In genomic region chr2:74756356-74756890, GRCh38 we compare ENCODE assay signal across 1 cellular context.
TF ChIP-seq lines count a peak whose summit lies in the region.

No MANE protein-coding gene starts in this region.

TF ChIP-seq in HepG2, 621 proteins besides CTCF, POLR2A, EP300 and RAD21 (continued from another document and continues in another):
- TF ChIP-seq ZNF318 (CRISPR knock-in tag; IDR thresholded peaks at IDR 0.05) (no peak), ZGPAT (CRISPR knock-in tag; IDR thresholded peaks at IDR 0.05) (peak; percentile 44; the same call in 1 of the 2 replicates), ZNF556 (CRISPR knock-in tag; IDR thresholded peaks at IDR 0.05; ENCODE audit: borderline replicate concordance) (no peak), NFKBIZ (CRISPR knock-in tag; IDR thresholded peaks at IDR 0.05) (0 out of 2 replicates have a peak, but pooled peaks have one; percentile 38), ZNF572 (CRISPR knock-in tag; IDR thresholded peaks at IDR 0.05) (no peak), GLMP (CRISPR knock-in tag; IDR thresholded peaks at IDR 0.05; ENCODE audit: borderline replicate concordance) (no peak), PRPF4 (IDR thresholded peaks at IDR 0.05; ENCODE audit: low read depth, low read length, poor library complexity, severe bottlenecking) (no peak), NFRKB (IDR thresholded peaks at IDR 0.05) (no peak), HNRNPH1 (optimal IDR thresholded peaks at IDR 0.05; ENCODE audit: low read depth, low read length) (no peak), GATAD1 (CRISPR knock-in tag; IDR thresholded peaks at IDR 0.05) (no peak), RBAK (CRISPR knock-in tag; IDR thresholded peaks at IDR 0.05) (no peak), XRCC5 (optimal IDR thresholded peaks at IDR 0.05; ENCODE audit: low read length) (no peak), ZNF24 (IDR thresholded peaks at IDR 0.05) (no peak), ZNF598 (CRISPR knock-in tag; IDR thresholded peaks at IDR 0.05; ENCODE audit: borderline replicate concordance) (no peak), ZNF3 (CRISPR knock-in tag; IDR thresholded peaks at IDR 0.05) (no peak), MYPOP (CRISPR knock-in tag; IDR thresholded peaks at IDR 0.05) (no peak), SIX4 (CRISPR knock-in tag; IDR thresholded peaks at IDR 0.05) (no peak), TEAD3 (CRISPR knock-in tag; optimal IDR thresholded peaks at IDR 0.05; ENCODE audit: borderline replicate concordance) (peak; percentile 88), NFYC (CRISPR knock-in tag; IDR thresholded peaks at IDR 0.05) (no peak), ZBTB14 (CRISPR knock-in tag; IDR thresholded peaks at IDR 0.05) (no peak), MXD4 (CRISPR knock-in tag; IDR thresholded peaks at IDR 0.05) (peak; percentile 61; the same call in 1 of the 2 replicates), THRA (CRISPR knock-in tag; IDR thresholded peaks at IDR 0.05; ENCODE audit: borderline replicate concordance) (peak; percentile 46; the same call in 1 of the 2 replicates), ZNF263 (CRISPR knock-in tag; IDR thresholded peaks at IDR 0.05) (no peak), RCOR2 (CRISPR knock-in tag; IDR thresholded peaks at IDR 0.05) (peak; percentile 70), ZNF720 (CRISPR knock-in tag; IDR thresholded peaks at IDR 0.05) (no peak), KLF12 (CRISPR knock-in tag; IDR thresholded peaks at IDR 0.05; ENCODE audit: borderline replicate concordance) (0 out of 2 replicates have a peak, but pooled peaks have one; percentile 32)
- TF ChIP-seq, protein P1, sequence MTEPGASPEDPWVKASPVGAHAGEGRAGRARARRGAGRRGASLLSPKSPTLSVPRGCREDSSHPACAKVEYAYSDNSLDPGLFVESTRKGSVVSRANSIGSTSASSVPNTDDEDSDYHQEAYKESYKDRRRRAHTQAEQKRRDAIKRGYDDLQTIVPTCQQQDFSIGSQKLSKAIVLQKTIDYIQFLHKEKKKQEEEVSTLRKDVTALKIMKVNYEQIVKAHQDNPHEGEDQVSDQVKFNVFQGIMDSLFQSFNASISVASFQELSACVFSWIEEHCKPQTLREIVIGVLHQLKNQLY (CRISPR knock-in tag; IDR thresholded peaks at IDR 0.05) = 0 out of 2 replicates have a peak, but pooled peaks have one; percentile 16
- TF ChIP-seq, protein P2, sequence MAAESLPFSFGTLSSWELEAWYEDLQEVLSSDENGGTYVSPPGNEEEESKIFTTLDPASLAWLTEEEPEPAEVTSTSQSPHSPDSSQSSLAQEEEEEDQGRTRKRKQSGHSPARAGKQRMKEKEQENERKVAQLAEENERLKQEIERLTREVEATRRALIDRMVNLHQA (CRISPR knock-in tag; IDR thresholded peaks at IDR 0.05) = no peak
- TF ChIP-seq, protein P3, sequence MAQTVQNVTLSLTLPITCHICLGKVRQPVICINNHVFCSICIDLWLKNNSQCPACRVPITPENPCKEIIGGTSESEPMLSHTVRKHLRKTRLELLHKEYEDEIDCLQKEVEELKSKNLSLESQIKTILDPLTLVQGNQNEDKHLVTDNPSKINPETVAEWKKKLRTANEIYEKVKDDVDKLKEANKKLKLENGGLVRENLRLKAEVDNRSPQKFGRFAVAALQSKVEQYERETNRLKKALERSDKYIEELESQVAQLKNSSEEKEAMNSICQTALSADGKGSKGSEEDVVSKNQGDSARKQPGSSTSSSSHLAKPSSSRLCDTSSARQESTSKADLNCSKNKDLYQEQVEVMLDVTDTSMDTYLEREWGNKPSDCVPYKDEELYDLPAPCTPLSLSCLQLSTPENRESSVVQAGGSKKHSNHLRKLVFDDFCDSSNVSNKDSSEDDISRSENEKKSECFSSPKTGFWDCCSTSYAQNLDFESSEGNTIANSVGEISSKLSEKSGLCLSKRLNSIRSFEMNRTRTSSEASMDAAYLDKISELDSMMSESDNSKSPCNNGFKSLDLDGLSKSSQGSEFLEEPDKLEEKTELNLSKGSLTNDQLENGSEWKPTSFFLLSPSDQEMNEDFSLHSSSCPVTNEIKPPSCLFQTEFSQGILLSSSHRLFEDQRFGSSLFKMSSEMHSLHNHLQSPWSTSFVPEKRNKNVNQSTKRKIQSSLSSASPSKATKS (CRISPR knock-in tag; IDR thresholded peaks at IDR 0.05) = no peak
- TF ChIP-seq, protein P4, sequence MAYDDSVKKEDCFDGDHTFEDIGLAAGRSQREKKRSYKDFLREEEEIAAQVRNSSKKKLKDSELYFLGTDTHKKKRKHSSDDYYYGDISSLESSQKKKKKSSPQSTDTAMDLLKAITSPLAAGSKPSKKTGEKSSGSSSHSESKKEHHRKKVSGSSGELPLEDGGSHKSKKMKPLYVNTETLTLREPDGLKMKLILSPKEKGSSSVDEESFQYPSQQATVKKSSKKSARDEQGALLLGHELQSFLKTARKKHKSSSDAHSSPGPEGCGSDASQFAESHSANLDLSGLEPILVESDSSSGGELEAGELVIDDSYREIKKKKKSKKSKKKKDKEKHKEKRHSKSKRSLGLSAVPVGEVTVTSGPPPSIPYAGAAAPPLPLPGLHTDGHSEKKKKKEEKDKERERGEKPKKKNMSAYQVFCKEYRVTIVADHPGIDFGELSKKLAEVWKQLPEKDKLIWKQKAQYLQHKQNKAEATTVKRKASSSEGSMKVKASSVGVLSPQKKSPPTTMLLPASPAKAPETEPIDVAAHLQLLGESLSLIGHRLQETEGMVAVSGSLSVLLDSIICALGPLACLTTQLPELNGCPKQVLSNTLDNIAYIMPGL (CRISPR knock-in tag; IDR thresholded peaks at IDR 0.05; ENCODE audit: borderline replicate concordance in 1 of 2, low read depth in 1 of 2) = peak in 1 of 2 experiments; percentile 33; a peak in 1 of 4 replicates
- TF ChIP-seq, protein P5, sequence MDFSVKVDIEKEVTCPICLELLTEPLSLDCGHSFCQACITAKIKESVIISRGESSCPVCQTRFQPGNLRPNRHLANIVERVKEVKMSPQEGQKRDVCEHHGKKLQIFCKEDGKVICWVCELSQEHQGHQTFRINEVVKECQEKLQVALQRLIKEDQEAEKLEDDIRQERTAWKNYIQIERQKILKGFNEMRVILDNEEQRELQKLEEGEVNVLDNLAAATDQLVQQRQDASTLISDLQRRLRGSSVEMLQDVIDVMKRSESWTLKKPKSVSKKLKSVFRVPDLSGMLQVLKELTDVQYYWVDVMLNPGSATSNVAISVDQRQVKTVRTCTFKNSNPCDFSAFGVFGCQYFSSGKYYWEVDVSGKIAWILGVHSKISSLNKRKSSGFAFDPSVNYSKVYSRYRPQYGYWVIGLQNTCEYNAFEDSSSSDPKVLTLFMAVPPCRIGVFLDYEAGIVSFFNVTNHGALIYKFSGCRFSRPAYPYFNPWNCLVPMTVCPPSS (IDR thresholded peaks at IDR 0.05) = no peak
- TF ChIP-seq, protein P6, sequence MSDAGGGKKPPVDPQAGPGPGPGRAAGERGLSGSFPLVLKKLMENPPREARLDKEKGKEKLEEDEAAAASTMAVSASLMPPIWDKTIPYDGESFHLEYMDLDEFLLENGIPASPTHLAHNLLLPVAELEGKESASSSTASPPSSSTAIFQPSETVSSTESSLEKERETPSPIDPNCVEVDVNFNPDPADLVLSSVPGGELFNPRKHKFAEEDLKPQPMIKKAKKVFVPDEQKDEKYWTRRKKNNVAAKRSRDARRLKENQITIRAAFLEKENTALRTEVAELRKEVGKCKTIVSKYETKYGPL (CRISPR knock-in tag; IDR thresholded peaks at IDR 0.05) = no peak
- TF ChIP-seq, protein P7, sequence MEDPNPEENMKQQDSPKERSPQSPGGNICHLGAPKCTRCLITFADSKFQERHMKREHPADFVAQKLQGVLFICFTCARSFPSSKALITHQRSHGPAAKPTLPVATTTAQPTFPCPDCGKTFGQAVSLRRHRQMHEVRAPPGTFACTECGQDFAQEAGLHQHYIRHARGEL (CRISPR knock-in tag; IDR thresholded peaks at IDR 0.05) = no peak
